ENCODE assay signal across 17 cellular contexts in genomic region chr1:92376345-92376744, GRCh38.
"Had no signal": no experiment of that assay in that cellular context is flagged by ENCODE, and none has a peak within 500 bp of the region (broad histone marks: within the 10 kb centered on the region; RNA-seq: fewer than 3 reads in every experiment).

No MANE protein-coding gene starts in this region.

- H3K27ac Mint-ChIP-seq: activated naive CD8-positive, alpha-beta T cell; stimulated activated naive CD8-positive, alpha-beta T cell treated with anti-CD3 and anti-CD28 coated beads, Interleukin-15, Interleukin-2, amounts not matched to agents 100 ng/mL and 50 ng/mL, for 24 hours had no signal

- H3K4me3 Mint-ChIP-seq: activated naive CD8-positive, alpha-beta T cell; stimulated activated naive CD8-positive, alpha-beta T cell treated with anti-CD3 and anti-CD28 coated beads, Interleukin-15, Interleukin-2, amounts not matched to agents 100 ng/mL and 50 ng/mL, for 24 hours had no signal

- H3K9me3 Mint-ChIP-seq: stimulated activated naive CD8-positive, alpha-beta T cell treated with anti-CD3 and anti-CD28 coated beads, Interleukin-15, Interleukin-2, amounts not matched to agents 100 ng/mL and 50 ng/mL, for 24 hours had no signal

- ATAC-seq: activated CD4-positive, CD25-positive, alpha-beta regulatory T cell treated with anti-CD3 and anti-CD28 coated beads, Interleukin-2, amount 50 U/mL, for 24 hours; body of pancreas; heart left ventricle; left cardiac atrium; lower lobe of right lung had no signal

- H3K27me3 Mint-ChIP-seq: activated naive CD8-positive, alpha-beta T cell; stimulated activated naive CD8-positive, alpha-beta T cell treated with anti-CD3 and anti-CD28 coated beads, Interleukin-15, Interleukin-2, amounts not matched to agents 100 ng/mL and 50 ng/mL, for 24 hours had no signal

- DNase-seq: activated CD4-positive, alpha-beta T cell treated with anti-CD3 and anti-CD28 coated beads, Interleukin-2, amount 50 U/mL, for 4 hours; activated gamma-delta T cell treated with Interleukin-2 at 50 U/mL for 16 hours; amniotic stem cell; body of pancreas; caudate nucleus; effector memory CD4-positive, alpha-beta T cell; heart left ventricle; left cardiac atrium; lower lobe of right lung; ovary; sigmoid colon; spleen; T-helper 1 cell; trophoblast cell had no signal
